1 cellular context compared by ENCODE assay signal in genomic region chr12:124490584-124491305, GRCh38.
TF ChIP-seq lines count a peak whose summit lies in the region.

No MANE protein-coding gene starts in this region.

TF ChIP-seq in K562, 482 proteins besides CTCF, POLR2A, EP300 and RAD21 (continued from another document and continues in another):
- TF ChIP-seq, protein P1, sequence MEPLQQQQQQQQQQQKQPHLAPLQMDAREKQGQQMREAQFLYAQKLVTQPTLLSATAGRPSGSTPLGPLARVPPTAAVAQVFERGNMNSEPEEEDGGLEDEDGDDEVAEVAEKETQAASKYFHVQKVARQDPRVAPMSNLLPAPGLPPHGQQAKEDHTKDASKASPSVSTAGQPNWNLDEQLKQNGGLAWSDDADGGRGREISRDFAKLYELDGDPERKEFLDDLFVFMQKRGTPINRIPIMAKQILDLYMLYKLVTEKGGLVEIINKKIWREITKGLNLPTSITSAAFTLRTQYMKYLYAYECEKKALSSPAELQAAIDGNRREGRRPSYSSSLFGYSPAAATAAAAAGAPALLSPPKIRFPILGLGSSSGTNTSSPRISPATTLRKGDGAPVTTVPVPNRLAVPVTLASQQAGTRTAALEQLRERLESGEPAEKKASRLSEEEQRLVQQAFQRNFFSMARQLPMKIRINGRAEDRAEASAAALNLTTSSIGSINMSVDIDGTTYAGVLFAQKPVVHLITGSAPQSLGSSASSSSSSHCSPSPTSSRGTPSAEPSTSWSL (CRISPR knock-in tag; IDR thresholded peaks at IDR 0.05; ENCODE audit: borderline replicate concordance): no peak
- TF ChIP-seq PTTG1 (tag; IDR thresholded peaks at IDR 0.05; ENCODE audit: low read depth): no peak
- peak; percentile 66 for TF ChIP-seq NCOR1 (IDR thresholded peaks at IDR 0.05)
- peak; percentile 53 for TF ChIP-seq CCNT2 (IDR thresholded peaks at IDR 0.05; ENCODE audit: borderline replicate concordance, extremely low read depth, insufficient read length, low read depth, low read length)
- TF ChIP-seq ZNF699 (CRISPR knock-in tag; IDR thresholded peaks at IDR 0.05; ENCODE audit: insufficient replicate concordance): no peak
- TF ChIP-seq TAL1 (IDR thresholded peaks at IDR 0.05): peak; percentile 57; the same call in 1 of the 2 replicates
- no peak for TF ChIP-seq PHF8 (IDR thresholded peaks at IDR 0.05; ENCODE audit: borderline replicate concordance, low read length)
- no peak for TF ChIP-seq HNRNPH1 (optimal IDR thresholded peaks at IDR 0.05; ENCODE audit: low read depth, low read length)
- no peak for TF ChIP-seq ZBTB33 (CRISPR knock-in tag; IDR thresholded peaks at IDR 0.05)
- TF ChIP-seq, protein P2, sequence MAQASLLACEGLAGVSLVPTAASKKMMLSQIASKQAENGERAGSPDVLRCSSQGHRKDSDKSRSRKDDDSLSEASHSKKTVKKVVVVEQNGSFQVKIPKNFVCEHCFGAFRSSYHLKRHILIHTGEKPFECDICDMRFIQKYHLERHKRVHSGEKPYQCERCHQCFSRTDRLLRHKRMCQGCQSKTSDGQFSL (CRISPR knock-in tag; IDR thresholded peaks at IDR 0.05): no peak
- TF ChIP-seq, protein P2 (tag; IDR thresholded peaks at IDR 0.05): no peak
- no peak for TF ChIP-seq RBM14 (IDR thresholded peaks at IDR 0.05; ENCODE audit: borderline replicate concordance, insufficient read depth, low read depth, low read length)
- no peak for TF ChIP-seq ARHGAP35 (IDR thresholded peaks at IDR 0.05; ENCODE audit: partially characterized antibody)
- no peak for TF ChIP-seq KAT7 (CRISPR knock-in tag; IDR thresholded peaks at IDR 0.05; ENCODE audit: borderline replicate concordance)
- TF ChIP-seq PREB (CRISPR knock-in tag; IDR thresholded peaks at IDR 0.05): no peak
- TF ChIP-seq FOSL1 (tag; conservative IDR thresholded peaks at IDR 0.05): no peak
- TF ChIP-seq RBM25 (IDR thresholded peaks at IDR 0.05; ENCODE audit: low read depth, low read length, severe bottlenecking): no peak
- TF ChIP-seq ZBTB7A (IDR thresholded peaks at IDR 0.05; ENCODE audit: borderline replicate concordance, control insufficient read depth, low read depth, low read length): peak; percentile 34; the same call in 1 of the 2 replicates
- 0 out of 2 replicates have a peak, but pooled peaks have one; percentile 46 for TF ChIP-seq ARID4B (CRISPR knock-in tag; IDR thresholded peaks at IDR 0.05)
- TF ChIP-seq ZNF75A (CRISPR knock-in tag; IDR thresholded peaks at IDR 0.05): no peak
- no peak for TF ChIP-seq ZHX1 (conservative IDR thresholded peaks at IDR 0.05; ENCODE audit: low read length)
- TF ChIP-seq ZNF12 (CRISPR knock-in tag; IDR thresholded peaks at IDR 0.05): no peak
- no peak for TF ChIP-seq CHD7 (IDR thresholded peaks at IDR 0.05; ENCODE audit: low read depth, low read length)
- TF ChIP-seq NR3C1 (CRISPR knock-in tag; IDR thresholded peaks at IDR 0.05): no peak
- no peak for TF ChIP-seq ATF4 (CRISPR knock-in tag; IDR thresholded peaks at IDR 0.05)
- peak; percentile 81 for TF ChIP-seq NFIC (IDR thresholded peaks at IDR 0.05)
- TF ChIP-seq MAX (CRISPR knock-in tag; IDR thresholded peaks at IDR 0.05): peak; percentile 59
- 0 out of 2 replicates have a peak, but pooled peaks have one; percentile 16 for TF ChIP-seq ZKSCAN1 (IDR thresholded peaks at IDR 0.05; ENCODE audit: low read depth, low read length)
- no peak for TF ChIP-seq CAMTA2 (CRISPR knock-in tag; conservative IDR thresholded peaks at IDR 0.05)
